8 cellular contexts compared by ENCODE assay signal in genomic region chr2:64586883-64587481, GRCh38.
A peak's percentile ranks its signal among the peaks of the same experiment; 100 is the strongest.
DNase-seq lines count a peak whose midpoint lies in the region; ATAC-seq and TF ChIP-seq lines count a peak whose summit lies in the region.

No MANE protein-coding gene starts in this region.

- H3K9me3 Mint-ChIP-seq in CD4-positive, alpha-beta memory T cell = no peaks in the 10 kb centered on the region
- H3K9me3 Mint-ChIP-seq in activated naive CD4-positive, alpha-beta T cell treated with anti-CD3 and anti-CD28 coated beads, Interleukin-2, amount 10 ng/mL, durations not matched to agents 7 days and 5 days = no peaks in the 10 kb centered on the region

- peak; percentile 81 for TF ChIP-seq CTCF in OCI-LY1 (IDR thresholded peaks at IDR 0.05; ENCODE audit: low read length)
- TF ChIP-seq CTCF in lung (IDR thresholded peaks at IDR 0.05; ENCODE audit: control extremely low read depth, extremely low read depth) = peak; percentile 37

- peaks cover 27 to 48% of the 10 kb centered on the region in 2 donors for H3K36me3 Mint-ChIP-seq in CD4-positive, alpha-beta memory T cell
- peaks cover 40% of the 10 kb centered on the region for H3K36me3 Mint-ChIP-seq in activated naive CD4-positive, alpha-beta T cell treated with anti-CD3 and anti-CD28 coated beads, Interleukin-2, amount 10 ng/mL, durations not matched to agents 7 days and 5 days

- H3K9me3 ChIP-seq in CD4-positive, alpha-beta memory T cell (ENCODE audit: control insufficient read depth in 1 of 2, low read length in 2 of 2) = no peaks in the 10 kb centered on the region
- H3K9me3 ChIP-seq in OCI-LY1 (ENCODE audit: low read length) (no peaks in the 10 kb centered on the region), lung (ENCODE audit: control insufficient read depth in 2 of 2, insufficient read depth in 1 of 2, low read length in 1 of 2) (no peaks in the 10 kb centered on the region)

- no peaks in the 10 kb centered on the region for H3K9me2 ChIP-seq in OCI-LY1 (ENCODE audit: low read depth, low read length)

- H4K20me1 ChIP-seq in OCI-LY1 (ENCODE audit: insufficient read depth, low read length) = no peaks in the 10 kb centered on the region

- no peak overlapping the region for H3K27ac ChIP-seq in CD4-positive, alpha-beta memory T cell (ENCODE audit: low read depth, low read length)
- H3K27ac ChIP-seq in OCI-LY1 (ENCODE audit: low read depth, low read length, poor library complexity, severe bottlenecking) = no peak overlapping the region
- H3K27ac ChIP-seq in lung (ENCODE audit: low read depth in 1 of 2, low read length in 1 of 2) = no peak overlapping the region

- no peak overlapping the region for H3K4me3 Mint-ChIP-seq in CD4-positive, alpha-beta memory T cell
- H3K4me3 Mint-ChIP-seq in activated naive CD4-positive, alpha-beta T cell treated with anti-CD3 and anti-CD28 coated beads, Interleukin-2, amount 10 ng/mL, durations not matched to agents 7 days and 5 days = no peak overlapping the region

- H3K27ac Mint-ChIP-seq in CD4-positive, alpha-beta memory T cell = no peak overlapping the region
- no peak overlapping the region for H3K27ac Mint-ChIP-seq in activated naive CD4-positive, alpha-beta T cell treated with anti-CD3 and anti-CD28 coated beads, Interleukin-2, amount 10 ng/mL, durations not matched to agents 7 days and 5 days

- H3F3A ChIP-seq in OCI-LY1 (ENCODE audit: insufficient read depth, low read length) = no peaks in the 10 kb centered on the region

- no peaks in the 10 kb centered on the region for H3K79me2 ChIP-seq in OCI-LY1 (ENCODE audit: insufficient read depth, low read length)

- POLR2A ChIA-PET in CD4-positive, alpha-beta memory T cell (lab: Charles Lee; ENCODE audit: partially characterized antibody) = no interaction called here

- intact Hi-C loops in CD4-positive, alpha-beta memory T cell (cut with micrococcal nuclease) = loop anchor here (1.0 kb wide), 4 partner anchors 59 to 286 kb away; no protein-coding TSS in a partner anchor

- ATAC-seq in lung (ENCODE audit: insufficient read depth, low FRiP score) (no peak), HG03097 (IDR thresholded peaks at IDR 0.05; ENCODE audit: low FRiP score, unreplicated experiment) (no peak)

- CTCF ChIA-PET in CD4-positive, alpha-beta memory T cell (lab: Charles Lee; ENCODE audit: partially characterized antibody) = interaction anchor here (0.7 to 3.7 kb wide), 25 partner anchors 8 to 291 kb away, joined by 3 to 24 read pairs (median 6); partner anchors contain the start of gene AFTPH
- CTCF ChIA-PET in activated naive CD4-positive, alpha-beta T cell treated with anti-CD3 and anti-CD28 coated beads, Interleukin-2, amount 10 ng/mL, durations not matched to agents 7 days and 5 days (lab: Charles Lee) = interaction anchor here (0.5 to 4.5 kb wide), 20 partner anchors 12 to 446 kb away, joined by 3 to 24 read pairs (median 4); no protein-coding TSS in a partner anchor

- DNase-seq in CD4-positive, alpha-beta memory T cell = peak in 4 of 5 donors; percentile 26 to 46 (median 38)
- DNase-seq in H7 (peak; percentile 50), dermis blood vessel endothelial cell (peak; percentile 76), lung (ENCODE audit: low spot score) (no peak), NCI-H1048 (lab: John Stamatoyannopoulos, UW) (no peak)
- no peak for DNase-seq in activated naive CD4-positive, alpha-beta T cell treated with anti-CD3 and anti-CD28 coated beads, Interleukin-2, amount 10 ng/mL, durations not matched to agents 7 days and 5 days

- H3K4me1 ChIP-seq in CD4-positive, alpha-beta memory T cell (ENCODE audit: insufficient read depth, low read length) = no peaks in the 10 kb centered on the region
- H3K4me1 ChIP-seq in OCI-LY1 (ENCODE audit: insufficient read depth, low read length, severe bottlenecking) (no peaks in the 10 kb centered on the region), lung (ENCODE audit: control insufficient read depth in 2 of 2, insufficient read depth in 2 of 2, low read length in 2 of 2) (no peaks in the 10 kb centered on the region)

- H3K4me1 Mint-ChIP-seq in CD4-positive, alpha-beta memory T cell = peaks cover 0 to 4% (median 2%) of the 10 kb centered on the region in 4 donors
- peaks cover 3% of the 10 kb centered on the region for H3K4me1 Mint-ChIP-seq in activated naive CD4-positive, alpha-beta T cell treated with anti-CD3 and anti-CD28 coated beads, Interleukin-2, amount 10 ng/mL, durations not matched to agents 7 days and 5 days

- no peaks in the 10 kb centered on the region for H3K27me3 Mint-ChIP-seq in CD4-positive, alpha-beta memory T cell
- H3K27me3 Mint-ChIP-seq in activated naive CD4-positive, alpha-beta T cell treated with anti-CD3 and anti-CD28 coated beads, Interleukin-2, amount 10 ng/mL, durations not matched to agents 7 days and 5 days = no peaks in the 10 kb centered on the region

- H3K4me2 ChIP-seq in OCI-LY1 (ENCODE audit: low read length) = no peak overlapping the region

- no peak overlapping the region for H3K9ac ChIP-seq in OCI-LY1 (ENCODE audit: low read length)

- H3K36me3 ChIP-seq in CD4-positive, alpha-beta memory T cell (ENCODE audit: insufficient read depth, low read length) = peaks cover 30% of the 10 kb centered on the region
- H3K36me3 ChIP-seq in H7 (replicated peaks; ENCODE audit: control insufficient read depth, insufficient read depth, low read length) (peaks cover 5% of the 10 kb centered on the region), OCI-LY1 (ENCODE audit: insufficient read depth, low read length) (peaks cover 66% of the 10 kb centered on the region; the same call in 1 of the 2 replicates), lung (ENCODE audit: control insufficient read depth in 2 of 2, insufficient read depth in 2 of 2, low read length in 2 of 2) (peaks cover 10 to 23% of the 10 kb centered on the region in 2 donors)

- no peak overlapping the region for H3K4me3 ChIP-seq in CD4-positive, alpha-beta memory T cell (ENCODE audit: low read length in 2 of 2)
- H3K4me3 ChIP-seq in H7 (ENCODE audit: insufficient read depth, low read depth, low read length) (no peak overlapping the region), OCI-LY1 (ENCODE audit: low read depth, low read length, poor library complexity, severe bottlenecking) (no peak overlapping the region), lung (no peak overlapping the region)

- no peaks in the 10 kb centered on the region for H3K27me3 ChIP-seq in CD4-positive, alpha-beta memory T cell (ENCODE audit: insufficient read depth, low read length)
- H3K27me3 ChIP-seq in H7 (ENCODE audit: control insufficient read depth, insufficient read depth, low read length) (no peaks in the 10 kb centered on the region), OCI-LY1 (ENCODE audit: insufficient read depth, low read length) (no peaks in the 10 kb centered on the region), lung (ENCODE audit: control insufficient read depth, insufficient read depth) (no peaks in the 10 kb centered on the region)

- no peak overlapping the region for H2AFZ ChIP-seq in OCI-LY1 (ENCODE audit: low read length)

- WGBS in lung, 2 donors = 59 to 63% methylated on average over 6 of the region's 6 CpGs

Comparison
In these comparisons a context has a peak if more than half of its experiments do, and no peak if none do; other contexts are left out.
1. DNase-seq: peak in CD4-positive, alpha-beta memory T cell (4 of 5), H7 (single experiment) and dermis blood vessel endothelial cell (single experiment); none in lung (single experiment), activated naive CD4-positive, alpha-beta T cell treated with anti-CD3 and anti-CD28 coated beads, Interleukin-2, amount 10 ng/mL, durations not matched to agents 7 days and 5 days (single experiment) and NCI-H1048 (single experiment).